In genomic region chr22:49113758-49114157, GRCh38 we compare ENCODE assay signal across 13 cellular contexts.
DNase-seq lines count a peak whose midpoint lies in the region; ATAC-seq and TF ChIP-seq lines count a peak whose summit lies in the region.
"Had no signal": no experiment of that assay in that cellular context is flagged by ENCODE, and none has a peak within 500 bp of the region (broad histone marks: within the 10 kb centered on the region; RNA-seq: fewer than 3 reads in every experiment).

No MANE protein-coding gene starts in this region.

- no peak for TF ChIP-seq CTCF in coronary artery (IDR thresholded peaks at IDR 0.05)
- no peak for TF ChIP-seq CTCF in omental fat pad (IDR thresholded peaks at IDR 0.05)

- no peak overlapping the region for H3K4me3 ChIP-seq in coronary artery
- H3K4me3 ChIP-seq: BLaER1 treated with 17β-estradiol and CSF1 and Interleukin-3, amounts not matched to agents 10 nM and 100 nM; HAP-1 had no signal

- intact Hi-C loops in Right ventricle myocardium inferior (cut with DNase I) (no loop called here), Right ventricle myocardium superior (cut with DNase I) (no loop called here)

- no peak overlapping the region for H3K27ac ChIP-seq in coronary artery
- H3K27ac ChIP-seq: BLaER1 treated with 17β-estradiol and CSF1 and Interleukin-3, amounts not matched to agents 10 nM and 100 nM had no signal

- DNase-seq in Right ventricle myocardium inferior (ENCODE audit: missing footprints) (peak; percentile 60), Right ventricle myocardium superior (no peak), coronary artery (ENCODE audit: low spot score) (peak; percentile 58), omental fat pad (ENCODE audit: low spot score) (peak; percentile 6), RPMI8226 (no peak)
- no peak for DNase-seq in stimulated activated CD4-positive, alpha-beta T cell treated with anti-CD3 and anti-CD28 coated beads, Interleukin-12 subunit alpha, Interleukin-12 subunit beta, amount 100 ng/mL, for 4 hours
- DNase-seq: Calu3; CD8-positive, alpha-beta T cell; DMS79 treated with DMSO at 0.1 percent for 48 hours; GF-D8; GOT3 had no signal

- ATAC-seq in Right ventricle myocardium inferior = no peak
- ATAC-seq in Right ventricle myocardium superior (ENCODE audit: poor library complexity) = no peak
- ATAC-seq in omental fat pad (ENCODE audit: low FRiP score) = no peak
- ATAC-seq: CD8-positive, alpha-beta T cell had no signal

Comparison
In these comparisons a context has a peak if more than half of its experiments do, and no peak if none do; other contexts are left out.
1. DNase-seq: peak in Right ventricle myocardium inferior (single experiment), coronary artery (single experiment) and omental fat pad (single experiment); none in Right ventricle myocardium superior (single experiment), stimulated activated CD4-positive, alpha-beta T cell treated with anti-CD3 and anti-CD28 coated beads, Interleukin-12 subunit alpha, Interleukin-12 subunit beta, amount 100 ng/mL, for 4 hours (single experiment) and RPMI8226 (single experiment).